Comparison of ENCODE assay signal across 9 cellular contexts in genomic region chr14:57833304-57833703, GRCh38. TPM values are rescaled to one million over a fixed set of nuclear protein-coding genes. Genes with fewer than 3 reads are reported as not detected.
DNase-seq lines count a peak whose midpoint lies in the region; ATAC-seq, FAIRE-seq and TF ChIP-seq lines count a peak whose summit lies in the region.
"Had no signal": no experiment of that assay in that cellular context is flagged by ENCODE, and none has a peak within 500 bp of the region (broad histone marks: within the 10 kb centered on the region; RNA-seq: fewer than 3 reads in every experiment).

No MANE protein-coding gene starts in this region.

- no peaks in the 10 kb centered on the region for H4K20me1 ChIP-seq in HepG2 (ENCODE audit: insufficient read depth, low read length)

- H3K4me1 ChIP-seq in adipocyte (ENCODE audit: control insufficient read depth, insufficient read depth, low read length) (peaks cover 51% of the 10 kb centered on the region), aorta (ENCODE audit: control insufficient read depth in 1 of 2, insufficient read depth in 2 of 2, low read length in 2 of 2) (peaks cover 1 to 12% of the 10 kb centered on the region in 2 donors), HepG2 (ENCODE audit: insufficient read depth, low read length) (no peaks in the 10 kb centered on the region)

- intact Hi-C loops in Right ventricle myocardium inferior (cut with DNase I): no loop called here
- intact Hi-C loops in cardiac septum (cut with DNase I): no loop called here
- intact Hi-C loops in aorta (cut with DNase I): loop anchor here in 1 of 2 donors (10.0 kb wide), 1 partner anchor 131 kb away; no protein-coding TSS in a partner anchor
- intact Hi-C loops in HepG2 (cut with micrococcal nuclease; ENCODE audit: unreplicated experiment): no loop called here

- H2AFZ ChIP-seq in HepG2 (ENCODE audit: low read length): no peak overlapping the region

- no peak overlapping the region for H3K4me2 ChIP-seq in HepG2 (ENCODE audit: low read depth, low read length)

- H3K36me3 ChIP-seq in adipocyte (ENCODE audit: control insufficient read depth, insufficient read depth, low read length, severe bottlenecking) (no peaks in the 10 kb centered on the region), aorta (ENCODE audit: control insufficient read depth in 1 of 2, insufficient read depth in 2 of 2, low read length in 1 of 2) (no peaks in the 10 kb centered on the region), HepG2 (replicated peaks in 1 of 2; ENCODE audit: control insufficient read depth in 1 of 2, insufficient read depth in 2 of 2, low read length in 2 of 2) (no peaks in the 10 kb centered on the region)

- in situ Hi-C loops in HepG2 (cut with HindIII; ENCODE audit: extremely low pct_ligation_motif_present, low pct_unique_long_range_greater_than_20kb): no loop called here

- H3K9ac ChIP-seq in adipocyte (ENCODE audit: low read length) (no peak overlapping the region), HepG2 (ENCODE audit: insufficient read depth, low read depth, low read length) (no peak overlapping the region)

- BruUV-seq in HepG2 (replicated peaks; lab: Mats Ljungman, UMichigan): no TSS peak

- TF ChIP-seq CTCF in HepG2 (CRISPR knock-in tag; IDR thresholded peaks at IDR 0.05): no peak

- no peaks in the 10 kb centered on the region for H3K79me2 ChIP-seq in HepG2 (ENCODE audit: insufficient read depth, low read length)

- no peak for DNase-seq in Right ventricle myocardium inferior (ENCODE audit: missing footprints)
- DNase-seq in cardiac septum (ENCODE audit: low spot score): no peak
- peak; percentile 73 for DNase-seq in adipocyte (ENCODE audit: low read depth)
- DNase-seq in iPS-NIHi7 (ENCODE audit: extremely low spot score): peak; percentile 22
- DNase-seq in aorta: peak in 1 of 2 donors; percentile 59
- DNase-seq in HepG2 (ENCODE audit: low spot score): no peak
- no peak for DNase-seq in activated effector memory CD4-positive, alpha-beta T cell treated with anti-CD3 and anti-CD28 coated beads, Interleukin-2, amount 50 U/mL, for 16 hours
- DNase-seq: CD4-positive, CD25-positive, alpha-beta regulatory T cell had no signal

- FAIRE-seq in HepG2 (lab: Jason Lieb, UNC): no peak

- no peaks in the 10 kb centered on the region for H3K9me3 ChIP-seq in adipocyte (ENCODE audit: control insufficient read depth, low read length)
- H3K9me3 ChIP-seq in aorta (ENCODE audit: control insufficient read depth, low read length): no peaks in the 10 kb centered on the region
- H3K9me3 ChIP-seq in HepG2 (ENCODE audit: low read length): 0 out of 2 replicates have a peak, but pooled peaks cover 6% of the 10 kb centered on the region

- peak overlapping the region; percentile 13 for H3K4me3 ChIP-seq in adipocyte (ENCODE audit: low read length)
- H3K4me3 ChIP-seq in aorta (ENCODE audit: low read length in 2 of 2): no peak overlapping the region
- H3K4me3 ChIP-seq in HepG2 (replicated peaks in 1 of 3; ENCODE audit: insufficient read depth in 1 of 3, low read depth in 2 of 3, low read length in 3 of 3): no peak overlapping the region

- WGBS in aorta, 2 donors: 22 to 36% methylated on average over 2 of the region's 2 CpGs
- 6% methylated on average over 2 of the region's 2 CpGs for WGBS in HepG2 (ENCODE audit: low lambda C conversion rate)

- H3K27ac ChIP-seq in aorta (ENCODE audit: low read depth in 1 of 2, low read length in 2 of 2) (no peak overlapping the region), HepG2 (ENCODE audit: extremely low read length, insufficient read depth, low read length) (no peak overlapping the region)

- CTCF ChIA-PET in HepG2 (lab: Yijun Ruan, JAX; ENCODE audit: low intra/inter-chr PET ratio, low total read pairs): no interaction called here

- TF ChIP-seq EP300 in HepG2 (IDR thresholded peaks at IDR 0.05; ENCODE audit: low read depth in 2 of 2, low read length in 2 of 2) (no peak), HepG2 (CRISPR knock-in tag; IDR thresholded peaks at IDR 0.05; ENCODE audit: borderline replicate concordance) (no peak)

- POLR2A ChIA-PET in HepG2 (lab: Yijun Ruan, JAX): no interaction called here

- H3K27me3 ChIP-seq in adipocyte (replicated peaks; ENCODE audit: control insufficient read depth, insufficient read depth, low read length) (no peaks in the 10 kb centered on the region), aorta (ENCODE audit: control insufficient read depth in 1 of 2, insufficient read depth in 2 of 2, low read length in 1 of 2) (no peaks in the 10 kb centered on the region), HepG2 (ENCODE audit: control insufficient read depth in 1 of 2, insufficient read depth in 2 of 2, low read length in 2 of 2) (no peaks in the 10 kb centered on the region; a peak in 1 of 5 replicates)

- ATAC-seq in Right ventricle myocardium inferior (peak; percentile 28), aorta (ENCODE audit: low FRiP score) (peak; percentile 61), HepG2 (no peak), HG03159 (IDR thresholded peaks at IDR 0.05; ENCODE audit: unreplicated experiment) (no peak)

- TF ChIP-seq POLR2A in HepG2 (IDR thresholded peaks at IDR 0.05; ENCODE audit: insufficient read depth in 1 of 2, low read depth in 2 of 2, low read length in 2 of 2): no peak

- TF ChIP-seq RAD21 in HepG2 (CRISPR knock-in tag; IDR thresholded peaks at IDR 0.05): no peak

TF ChIP-seq in HepG2, 621 proteins besides CTCF, POLR2A, EP300 and RAD21 (continues in another document):
- TF ChIP-seq PBX2 (CRISPR knock-in tag; IDR thresholded peaks at IDR 0.05) (no peak), ZNF430 (CRISPR knock-in tag; IDR thresholded peaks at IDR 0.05) (no peak), JDP2 (CRISPR knock-in tag; IDR thresholded peaks at IDR 0.05; ENCODE audit: borderline replicate concordance) (no peak), TAF15 (IDR thresholded peaks at IDR 0.05; ENCODE audit: low read depth, low read length, poor library complexity, severe bottlenecking) (no peak), HOXA7 (CRISPR knock-in tag; IDR thresholded peaks at IDR 0.05) (no peak), GATA4 (IDR thresholded peaks at IDR 0.05; ENCODE audit: borderline replicate concordance, low read depth) (no peak), KLF9 (CRISPR knock-in tag; IDR thresholded peaks at IDR 0.05; ENCODE audit: low read depth) (no peak), ZNF724P (CRISPR knock-in tag; IDR thresholded peaks at IDR 0.05; ENCODE audit: borderline replicate concordance) (no peak), ZNF296 (CRISPR knock-in tag; conservative IDR thresholded peaks at IDR 0.05) (no peak), NFYC (CRISPR knock-in tag; IDR thresholded peaks at IDR 0.05) (no peak), ZNF768 (CRISPR knock-in tag; IDR thresholded peaks at IDR 0.05) (no peak), ZBTB21 (CRISPR knock-in tag; IDR thresholded peaks at IDR 0.05) (no peak), ZNF460 (CRISPR knock-in tag; IDR thresholded peaks at IDR 0.05; ENCODE audit: borderline replicate concordance) (no peak), ZNF484 (CRISPR knock-in tag; IDR thresholded peaks at IDR 0.05; ENCODE audit: borderline replicate concordance, low read depth) (no peak), NR1H2 (CRISPR knock-in tag; IDR thresholded peaks at IDR 0.05; ENCODE audit: borderline replicate concordance, low read depth) (no peak)

RNA-seq across cellular contexts. Expression of gene SLC35F4, which starts 32.6 kb away (rescaled TPM):
- not detected for total RNA-seq in Right ventricle myocardium inferior
- total RNA-seq in cardiac septum: not detected
- total RNA-seq in aorta: not detected
- not detected for polyA plus RNA-seq in aorta
- total RNA-seq in HepG2 (2016; rRNA removed; fragmentation: Illumina TruSeq; extraction: Trizol): not detected in 2 replicates
- total RNA-seq in HepG2 (2016; cell fraction: cytosol; rRNA removed; fragmentation: Illumina TruSeq; extraction: Trizol; ENCODE audit: low read depth): not detected in 2 replicates
- total RNA-seq in HepG2 (2016; cell fraction: insoluble cytoplasmic fraction; rRNA removed; fragmentation: Illumina TruSeq; extraction: Trizol): not detected in 2 replicates
- not detected in 2 replicates for total RNA-seq in HepG2 (2016; cell fraction: membrane; rRNA removed; fragmentation: Illumina TruSeq; extraction: Trizol)
- not detected in 2 replicates for total RNA-seq in HepG2 (2016; cell fraction: nucleus; rRNA removed; fragmentation: Illumina TruSeq; extraction: Trizol)
- not detected in 2 replicates for polyA plus RNA-seq in HepG2 (2011; rRNA removed)
- not detected in 2 replicates for polyA plus RNA-seq in HepG2 (2011; cell fraction: cytosol; rRNA removed)
- polyA plus RNA-seq in HepG2 (2011; cell fraction: nucleus; rRNA removed): not detected in 2 replicates
- polyA plus RNA-seq in HepG2 (2012): not detected in 2 replicates
- not detected in 2 replicates for polyA plus RNA-seq in HepG2 (2016; cell fraction: cytosol; fragmentation: Illumina TruSeq; extraction: Trizol; ENCODE audit: low read depth)
- not detected in 2 replicates for polyA plus RNA-seq in HepG2 (2016; cell fraction: insoluble cytoplasmic fraction; fragmentation: Illumina TruSeq; extraction: Trizol; ENCODE audit: low read depth)
- polyA plus RNA-seq in HepG2 (2016; cell fraction: membrane; fragmentation: Illumina TruSeq; extraction: Trizol; ENCODE audit: low read depth): not detected in 2 replicates
- polyA plus RNA-seq in HepG2 (2016; cell fraction: nucleus; fragmentation: Illumina TruSeq; extraction: Trizol; ENCODE audit: insufficient read depth, low read depth): not detected in 2 replicates
- 0.04 TPM in 1 of 2 replicates, not detected in the other for polyA minus RNA-seq in HepG2 (2011; rRNA and poly(A)+ RNA removed; ENCODE audit: low replicate concordance)
- not detected in 2 replicates for polyA minus RNA-seq in HepG2 (2011; cell fraction: cytosol; rRNA and poly(A)+ RNA removed)
- polyA minus RNA-seq in HepG2 (2011; cell fraction: nucleus; rRNA and poly(A)+ RNA removed): not detected in 2 replicates
- total RNA-seq: CD4-positive, CD25-positive, alpha-beta regulatory T cell had no signal
- polyA plus RNA-seq: CD4-positive, CD25-positive, alpha-beta regulatory T cell had no signal

Comparison
In these comparisons a context has a peak if more than half of its experiments do, and no peak if none do; other contexts are left out.
1. ATAC-seq: peak in Right ventricle myocardium inferior (single experiment) and aorta (single experiment); none in HepG2 (single experiment) and HG03159 (single experiment).
2. DNase-seq: peak in adipocyte (single experiment) and iPS-NIHi7 (single experiment); none in Right ventricle myocardium inferior (single experiment), cardiac septum (single experiment), HepG2 (single experiment) and activated effector memory CD4-positive, alpha-beta T cell treated with anti-CD3 and anti-CD28 coated beads, Interleukin-2, amount 50 U/mL, for 16 hours (single experiment).